Comparison of ENCODE assay signal across 8 cellular contexts in the genomic region with DNA sequence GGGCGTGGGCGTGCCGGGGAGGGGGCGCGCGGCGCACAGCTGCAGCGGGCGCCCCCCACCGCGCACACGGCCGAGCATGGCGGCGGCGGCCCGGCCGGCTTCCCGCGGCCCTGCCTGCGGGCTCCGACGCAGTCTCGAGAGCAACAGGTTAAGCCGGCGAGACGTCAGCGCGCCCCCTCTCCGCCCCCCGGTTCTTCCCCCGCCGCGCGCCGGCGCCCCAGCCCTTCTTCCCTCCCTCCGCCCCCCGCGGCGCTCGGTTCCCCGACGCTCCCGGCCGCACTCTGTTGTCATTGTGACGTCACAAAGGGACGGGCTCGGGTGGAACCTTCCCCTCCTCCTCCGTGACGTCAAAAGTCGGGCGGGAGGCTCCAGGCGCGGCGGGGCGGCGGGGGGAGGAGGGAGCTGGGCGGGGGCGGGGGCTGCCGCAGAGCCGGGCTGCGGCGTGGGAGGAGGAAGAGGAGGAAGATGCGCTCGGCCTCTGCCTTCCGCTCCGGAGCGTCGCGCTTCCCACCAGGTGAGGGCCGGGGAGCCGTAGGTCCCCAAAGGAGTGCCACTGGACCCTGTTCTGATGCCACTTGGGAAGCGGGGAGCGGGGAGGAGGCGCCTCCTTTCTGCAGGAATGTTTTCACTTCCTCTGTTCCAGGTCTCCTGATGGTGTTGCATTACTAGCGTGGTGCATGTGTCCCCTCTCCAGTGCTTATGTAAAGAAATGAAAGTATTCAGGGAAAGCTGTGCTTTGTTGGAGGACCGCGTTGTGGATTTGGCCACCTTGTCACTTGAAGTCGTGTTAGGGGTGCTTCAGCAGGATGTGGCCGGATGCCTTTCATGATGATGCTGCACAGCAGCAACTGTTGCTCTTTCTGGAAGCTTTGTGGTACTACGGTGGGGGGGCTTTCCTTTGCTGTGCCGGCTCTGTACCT. TPM values are rescaled to one million over a fixed set of nuclear protein-coding genes. Genes with fewer than 3 reads are reported as not detected.
DNase-seq lines count a peak whose midpoint lies in the region; ATAC-seq and TF ChIP-seq lines count a peak whose summit lies in the region.

No MANE protein-coding gene starts in this region.

- H3K79me2 ChIP-seq in hepatocyte: peaks cover 62% of the 10 kb centered on the region

- peak in 1 of 2 donors; percentile 7 for TF ChIP-seq POLR2A in vagina (IDR thresholded peaks at IDR 0.05)

- H4K20me1 ChIP-seq in hepatocyte (ENCODE audit: insufficient read depth, poor library complexity, severe bottlenecking): peaks cover 14% of the 10 kb centered on the region

- DNase-seq in NCI-H2029 (lab: John Stamatoyannopoulos, UW): peak; percentile 99
- peak; percentile 78 for DNase-seq in T1000 (lab: John Stamatoyannopoulos, UW)
- peak; percentile 89 for DNase-seq in astrocyte of the cerebellum (ENCODE audit: low read depth)
- peak; percentile 99 for DNase-seq in hepatocyte (ENCODE audit: low spot score)
- DNase-seq in renal cortical epithelial cell (ENCODE audit: low read depth): peak; percentile 76
- peak; percentile 96 to 98 for DNase-seq in vagina (ENCODE audit: extremely low spot score in 2 of 2)

- H3K9me2 ChIP-seq in hepatocyte (replicated peaks; ENCODE audit: insufficient read depth): no peaks in the 10 kb centered on the region

- no peaks in the 10 kb centered on the region for H3K27me3 ChIP-seq in hepatocyte
- H3K27me3 ChIP-seq in vagina: no peaks in the 10 kb centered on the region

- TF ChIP-seq CTCF in GM12875 (IDR thresholded peaks at IDR 0.05; ENCODE audit: borderline replicate concordance, insufficient read depth, low read depth, low read length) (no peak), astrocyte of the cerebellum (IDR thresholded peaks at IDR 0.05; ENCODE audit: low read depth, low read length, missing control alignments) (peak; percentile 44), hepatocyte (IDR thresholded peaks at IDR 0.05; ENCODE audit: poor library complexity) (peak; percentile 41), vagina (IDR thresholded peaks at IDR 0.05) (peak in 1 of 3 experiments; percentile 37)

- H2AFZ ChIP-seq in hepatocyte: peak overlapping the region; percentile 27

- in situ Hi-C loops in astrocyte of the cerebellum (cut with HindIII; ENCODE audit: low sequenced_read_pairs): no loop called here

- H3K4me1 ChIP-seq in hepatocyte (ENCODE audit: insufficient read depth) (peaks cover 9% of the 10 kb centered on the region), vagina (peaks cover 41% of the 10 kb centered on the region)

- peak overlapping the region; percentile 85 for H3K27ac ChIP-seq in hepatocyte
- H3K27ac ChIP-seq in vagina: peak overlapping the region; percentile 95

- WGBS in hepatocyte (ENCODE audit: low lambda C conversion rate, missing lambda C conversion rate): 2% methylated on average over 23 of the region's 83 CpGs

- no peaks in the 10 kb centered on the region for H3K9me3 ChIP-seq in hepatocyte (ENCODE audit: low read depth)
- H3K9me3 ChIP-seq in vagina: no peaks in the 10 kb centered on the region

- no peaks in the 10 kb centered on the region for H3K36me3 ChIP-seq in hepatocyte (replicated peaks; ENCODE audit: insufficient read depth, low read depth)
- H3K36me3 ChIP-seq in vagina: no peaks in the 10 kb centered on the region

- H3K4me3 ChIP-seq in GM12875 (ENCODE audit: low read depth, low read length): peak overlapping the region; percentile 75
- H3K4me3 ChIP-seq in astrocyte of the cerebellum (ENCODE audit: low read depth, low read length): peak overlapping the region; percentile 49
- peak overlapping the region; percentile 71 for H3K4me3 ChIP-seq in hepatocyte
- peak overlapping the region; percentile 68 to 95 for H3K4me3 ChIP-seq in vagina

- H3K4me2 ChIP-seq in hepatocyte: peak overlapping the region; percentile 80

- peak; percentile 25 for ATAC-seq in HG02938 (IDR thresholded peaks at IDR 0.05; ENCODE audit: unreplicated experiment)

- intact Hi-C loops in vagina (cut with DNase I): no loop called here

RNA-seq across cellular contexts. Expression of a gene that starts 2.8 kb away (rescaled TPM):
- total RNA-seq in hepatocyte (7.7 and 11.6 TPM in 2 replicates), renal cortical epithelial cell (5.9 and 8.5 TPM in 2 replicates), vagina (17.9 TPM)
- 4.6 and 6.8 TPM in 2 replicates for polyA plus RNA-seq in hepatocyte

Comparison
In these comparisons a context has a peak if more than half of its experiments do, and no peak if none do; other contexts are left out.
1. Peak in every context shown above with its lines: DNase-seq, ATAC-seq, H3K4me3 ChIP-seq and H3K27ac ChIP-seq.